15 cellular contexts compared by ENCODE assay signal in genomic region chr11:113771964-113772363, GRCh38. TPM values are rescaled to one million over a fixed set of nuclear protein-coding genes. Genes with fewer than 3 reads are reported as not detected.
DNase-seq lines count a peak whose midpoint lies in the region; ATAC-seq and TF ChIP-seq lines count a peak whose summit lies in the region.
"Had no signal": no experiment of that assay in that cellular context is flagged by ENCODE, and none has a peak within 500 bp of the region (broad histone marks: within the 10 kb centered on the region; RNA-seq: fewer than 3 reads in every experiment).

No MANE protein-coding gene starts in this region.

- H3K27me3 Mint-ChIP-seq in activated T-cell treated with anti-CD3 and anti-CD28 coated beads, Interleukin-2, amount 50 U/mL, for 72 hours (ENCODE audit: low read depth), result no peaks in the 10 kb centered on the region

- H3K4me3 Mint-ChIP-seq in activated T-cell treated with anti-CD3 and anti-CD28 coated beads, Interleukin-2, amount 50 U/mL, for 72 hours, result peak overlapping the region; percentile 98 to 100
- H3K4me3 Mint-ChIP-seq in stimulated activated effector memory CD8-positive, alpha-beta T cell treated with anti-CD3 and anti-CD28 coated beads, Interleukin-12 subunit alpha, Interleukin-12 subunit beta, amount 100 ng/mL, for 72 hours, result peak overlapping the region; percentile 100

- no peaks in the 10 kb centered on the region for H3K9me3 ChIP-seq in SK-N-MC (ENCODE audit: low read depth, low read length)

- TF ChIP-seq CTCF in fibroblast of pulmonary artery (IDR thresholded peaks at IDR 0.05; ENCODE audit: low read length, missing control alignments), result no peak

- H3K4me3 ChIP-seq in SK-N-MC, result peak overlapping the region; percentile 94
- peak overlapping the region; percentile 97 for H3K4me3 ChIP-seq in fibroblast of pulmonary artery (replicated peaks; ENCODE audit: low read depth, low read length)

- no peak overlapping the region for H3K27ac ChIP-seq in SK-N-MC
- H3K27ac ChIP-seq: cardiac muscle cell had no signal

- peaks cover 39% of the 10 kb centered on the region for H3K36me3 ChIP-seq in SK-N-MC (ENCODE audit: insufficient read depth, low read length)

- peaks cover 34% of the 10 kb centered on the region for H3K4me1 Mint-ChIP-seq in activated T-cell treated with anti-CD3 and anti-CD28 coated beads, Interleukin-2, amount 50 U/mL, for 72 hours (ENCODE audit: low read depth)
- peaks cover 38% of the 10 kb centered on the region for H3K4me1 Mint-ChIP-seq in stimulated activated effector memory CD8-positive, alpha-beta T cell treated with anti-CD3 and anti-CD28 coated beads, Interleukin-12 subunit alpha, Interleukin-12 subunit beta, amount 100 ng/mL, for 72 hours

- no peak for DNase-seq in activated T-cell treated with anti-CD3 and anti-CD28 coated beads, Interleukin-2, amount 50 U/mL, for 72 hours
- no peak for DNase-seq in activated T-cell treated with anti-CD3 and anti-CD28 coated beads, Interleukin-2, amount 50 U/mL, for 1 hour
- DNase-seq in SK-N-MC (ENCODE audit: low read depth, low spot score) (no peak), fibroblast of pulmonary artery (ENCODE audit: low read depth) (no peak), OCI-M2 (lab: John Stamatoyannopoulos, UW; ENCODE audit: unreplicated experiment) (no peak)
- DNase-seq in stimulated activated effector memory CD8-positive, alpha-beta T cell treated with anti-CD3 and anti-CD28 coated beads, Interleukin-12 subunit alpha, Interleukin-12 subunit beta, amount 100 ng/mL, for 72 hours (ENCODE audit: low spot score in 2 of 2), result no peak
- DNase-seq: foreskin melanocyte; NCI-H2171; SIG-M5; stimulated activated naive CD4-positive, alpha-beta T cell treated with Interleukin-2 at 50 U/mL for 16 hours had no signal

- H3K36me3 Mint-ChIP-seq in activated T-cell treated with anti-CD3 and anti-CD28 coated beads, Interleukin-2, amount 50 U/mL, for 72 hours (ENCODE audit: insufficient read depth in 2 of 2), result peaks cover 11 to 21% of the 10 kb centered on the region in 2 donors
- H3K36me3 Mint-ChIP-seq in stimulated activated effector memory CD8-positive, alpha-beta T cell treated with anti-CD3 and anti-CD28 coated beads, Interleukin-12 subunit alpha, Interleukin-12 subunit beta, amount 100 ng/mL, for 72 hours, result peaks cover 51% of the 10 kb centered on the region

- peak overlapping the region; percentile 98 for H3K27ac Mint-ChIP-seq in activated T-cell treated with anti-CD3 and anti-CD28 coated beads, Interleukin-2, amount 50 U/mL, for 72 hours
- H3K27ac Mint-ChIP-seq in stimulated activated effector memory CD8-positive, alpha-beta T cell treated with anti-CD3 and anti-CD28 coated beads, Interleukin-12 subunit alpha, Interleukin-12 subunit beta, amount 100 ng/mL, for 72 hours, result peak overlapping the region; percentile 98

- H3K9me3 Mint-ChIP-seq in activated T-cell treated with anti-CD3 and anti-CD28 coated beads, Interleukin-2, amount 50 U/mL, for 72 hours, result no peaks in the 10 kb centered on the region
- H3K9me3 Mint-ChIP-seq in stimulated activated effector memory CD8-positive, alpha-beta T cell treated with anti-CD3 and anti-CD28 coated beads, Interleukin-12 subunit alpha, Interleukin-12 subunit beta, amount 100 ng/mL, for 72 hours, result no peaks in the 10 kb centered on the region

- no peak for ATAC-seq in activated T-cell treated with anti-CD3 and anti-CD28 coated beads, Interleukin-2, amount 50 U/mL, for 72 hours (replicated peaks in 1 of 2)
- no peak for ATAC-seq in stimulated activated effector memory CD8-positive, alpha-beta T cell treated with anti-CD3 and anti-CD28 coated beads, Interleukin-12 subunit alpha, Interleukin-12 subunit beta, amount 100 ng/mL, for 72 hours
- ATAC-seq in HG03135 (IDR thresholded peaks at IDR 0.05; ENCODE audit: unreplicated experiment) (no peak), HG03045 (IDR thresholded peaks at IDR 0.05; ENCODE audit: unreplicated experiment) (no peak)

- H3K9ac ChIP-seq in SK-N-MC (ENCODE audit: insufficient read length), result no peak overlapping the region

RNA-seq across cellular contexts. Expression of gene ZW10, which starts 1.5 kb away (rescaled TPM):
- total RNA-seq in activated T-cell treated with anti-CD3 and anti-CD28 coated beads, Interleukin-2, amount 50 U/mL, for 72 hours, result 10 to 100 TPM; 13.7 to 16.6 TPM

RNA-seq across cellular contexts. Expression of gene CLDN25, which starts 7.6 kb away (rescaled TPM):
- total RNA-seq in activated T-cell treated with anti-CD3 and anti-CD28 coated beads, Interleukin-2, amount 50 U/mL, for 72 hours, result not detected
- total RNA-seq: cardiac muscle cell, HT1080, liver had no signal
